1 cellular context compared by ENCODE assay signal in genomic region chr16:31877876-31878642, GRCh38.
TF ChIP-seq lines count a peak whose summit lies in the region.

No MANE protein-coding gene starts in this region.

TF ChIP-seq in HepG2, 621 proteins besides CTCF, POLR2A, EP300 and RAD21 (continued from another document):
- TF ChIP-seq TRAFD1 (CRISPR knock-in tag; IDR thresholded peaks at IDR 0.05; ENCODE audit: borderline replicate concordance) (no peak), MED13 (CRISPR knock-in tag; IDR thresholded peaks at IDR 0.05) (no peak)
